Comparison of ENCODE assay signal across 8 cellular contexts in the genomic region with DNA sequence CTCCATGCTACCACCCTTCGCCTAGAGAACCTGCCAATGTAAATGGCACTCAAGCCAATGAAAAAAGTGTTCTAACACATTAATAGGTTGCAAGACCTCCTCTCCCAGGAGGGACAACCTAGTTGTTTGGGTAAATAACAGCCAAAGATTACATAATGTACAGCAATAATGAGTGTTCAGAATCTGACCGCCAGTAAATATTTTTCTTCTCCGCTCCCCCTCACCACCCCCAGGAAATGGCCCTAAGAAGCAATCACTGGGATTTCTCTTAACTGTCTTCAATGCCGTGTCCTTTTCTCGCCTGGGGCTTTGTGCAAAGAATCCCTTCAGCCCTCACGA. TPM values are rescaled to one million over a fixed set of nuclear protein-coding genes. Genes with fewer than 3 reads are reported as not detected.
DNase-seq lines count a peak whose midpoint lies in the region; ATAC-seq and TF ChIP-seq lines count a peak whose summit lies in the region.

No MANE protein-coding gene starts in this region.

- peak overlapping the region; percentile 62 for H2AFZ ChIP-seq in KMS-11 (ENCODE audit: low read depth)

- ATAC-seq in GM18520 (IDR thresholded peaks at IDR 0.05; ENCODE audit: unreplicated experiment) = no peak

- no peaks in the 10 kb centered on the region for H3K9me3 ChIP-seq in testis

- no peaks in the 10 kb centered on the region for H3K27me3 ChIP-seq in KMS-11 (ENCODE audit: insufficient read depth, low read depth)
- no peaks in the 10 kb centered on the region for H3K27me3 ChIP-seq in kidney epithelial cell (ENCODE audit: control insufficient read depth, insufficient read depth, low read length)
- no peaks in the 10 kb centered on the region for H3K27me3 ChIP-seq in testis

- H3K79me2 ChIP-seq in KMS-11 (ENCODE audit: insufficient read depth, low read depth) = peaks cover 92% of the 10 kb centered on the region

- no peak for TF ChIP-seq POLR2A in testis (IDR thresholded peaks at IDR 0.05)

- intact Hi-C loops in testis (cut with DNase I; ENCODE audit: low total_unique reads) = no loop called here

- H3K4me2 ChIP-seq in KMS-11 = peak overlapping the region; percentile 87

- TF ChIP-seq CTCF in KMS-11 (conservative IDR thresholded peaks at IDR 0.05; ENCODE audit: low read depth, low read length) (no peak), kidney epithelial cell (IDR thresholded peaks at IDR 0.05; ENCODE audit: insufficient read depth, low read length, poor library complexity, severe bottlenecking) (no peak), testis (IDR thresholded peaks at IDR 0.05) (no peak), GM20000 (IDR thresholded peaks at IDR 0.05; ENCODE audit: extremely low read depth, missing control alignments) (no peak)

- DNase-seq in EH (ENCODE audit: low read depth) = peak; percentile 50
- DNase-seq in amniotic epithelial cell (ENCODE audit: low read depth) = peak; percentile 24
- no peak for DNase-seq in kidney epithelial cell (ENCODE audit: low read depth)
- DNase-seq in testis = no peak
- DNase-seq in cortex of kidney (lab: John Stamatoyannopoulos, UW) = no peak
- no peak for DNase-seq in GM20000 (ENCODE audit: low spot score)

- H3K4me3 ChIP-seq in KMS-11 (IDR thresholded peaks at IDR 0.05; ENCODE audit: insufficient read depth, low read depth, low read length) (no peak overlapping the region), kidney epithelial cell (ENCODE audit: low read depth, low read length) (peak overlapping the region; percentile 83), testis (peak overlapping the region; percentile 88 to 95)

- H3K4me1 ChIP-seq in KMS-11 (ENCODE audit: low read depth, poor library complexity, severe bottlenecking) (peaks cover 75% of the 10 kb centered on the region), testis (peaks cover 13% of the 10 kb centered on the region)

- H3K9ac ChIP-seq in KMS-11 = peak overlapping the region; percentile 35; the same call in 1 of the 2 replicates

- 0% methylated on average over 3 to 6 of the region's 6 CpGs for WGBS in testis, 2 donors

- H4K20me1 ChIP-seq in KMS-11 (ENCODE audit: insufficient read depth) = no peaks in the 10 kb centered on the region

- peak overlapping the region; percentile 36; the same call in 1 of the 2 replicates for H3K27ac ChIP-seq in KMS-11
- H3K27ac ChIP-seq in testis = peak overlapping the region; percentile 80 to 92

- H3K36me3 ChIP-seq in KMS-11 (ENCODE audit: insufficient read depth) (no peaks in the 10 kb centered on the region), kidney epithelial cell (ENCODE audit: control insufficient read depth, insufficient read depth, low read length) (no peaks in the 10 kb centered on the region), testis (ENCODE audit: low read depth, missing control alignments) (no peaks in the 10 kb centered on the region)

RNA-seq across cellular contexts. Expression of gene HYCC2, which starts 0.5 kb away (rescaled TPM):
- total RNA-seq in kidney epithelial cell = 6.9 and 7.3 TPM in 2 replicates
- 10 to 100 TPM; 26.8 to 27.9 TPM for total RNA-seq in testis
- polyA plus RNA-seq in testis (ENCODE audit: insufficient read depth, low read depth, low replicate concordance) = 10.7 TPM

RNA-seq across cellular contexts. Expression of gene NDUFB3, which starts 0.9 kb away (rescaled TPM):
- total RNA-seq in kidney epithelial cell = 37.7 and 59.0 TPM in 2 replicates
- total RNA-seq in testis = 10 to 100 TPM; 46.8 to 56.2 TPM
- 129 TPM for polyA plus RNA-seq in testis (ENCODE audit: insufficient read depth, low read depth, low replicate concordance)

RNA-seq across cellular contexts. Expression of gene CFLAR, which starts 45.0 kb away (rescaled TPM):
- total RNA-seq in kidney epithelial cell (98.4 and 99.7 TPM in 2 replicates), testis (100 to 1,000 TPM; 117 to 137 TPM)
- polyA plus RNA-seq in testis (ENCODE audit: insufficient read depth, low read depth, low replicate concordance) = 51.1 TPM

Comparison
In these comparisons a context has a peak if more than half of its experiments do, and no peak if none do; other contexts are left out.
1. DNase-seq: peak in EH (single experiment) and amniotic epithelial cell (single experiment); none in kidney epithelial cell (single experiment), testis (single experiment), cortex of kidney (single experiment) and GM20000 (single experiment).